Comparison of ENCODE assay signal across 22 cellular contexts in the genomic region with DNA sequence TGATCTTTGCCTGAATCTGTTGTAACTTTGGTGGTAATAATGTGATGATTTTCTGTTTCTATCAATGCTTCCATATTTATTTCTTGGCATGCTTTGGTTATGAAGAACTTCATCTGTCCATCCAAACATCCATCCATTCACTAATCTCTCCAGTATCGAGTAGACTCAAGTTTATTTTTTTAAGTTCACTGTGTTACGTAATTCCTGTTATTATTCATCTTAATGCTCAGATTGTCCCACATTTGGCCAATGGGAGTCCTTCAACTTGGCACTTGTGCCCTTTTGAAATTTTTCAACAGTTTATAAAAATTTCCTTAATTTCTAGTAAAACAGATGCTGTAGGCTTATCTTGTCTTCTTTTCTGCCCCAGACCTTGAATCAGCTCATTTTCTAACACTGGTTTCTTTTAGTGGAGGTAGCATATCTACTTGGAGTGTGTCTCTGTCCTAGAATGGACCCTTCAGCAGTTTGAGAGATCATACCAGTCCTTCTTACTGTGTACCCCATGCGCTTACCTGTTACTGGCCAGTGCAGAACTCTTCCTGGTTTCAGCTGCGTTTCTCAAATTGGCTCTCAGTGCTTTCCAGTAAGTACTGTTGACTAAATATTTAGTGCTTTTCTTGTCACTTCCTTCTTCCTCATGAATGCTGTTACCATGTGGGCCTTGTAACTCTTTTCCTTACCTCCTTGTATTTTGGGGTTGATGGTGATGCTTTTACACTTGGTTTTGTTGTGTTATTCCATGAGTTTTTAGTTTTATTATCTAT.
DNase-seq lines count a peak whose midpoint lies in the region; TF ChIP-seq lines count a peak whose summit lies in the region.
"Had no signal": no experiment of that assay in that cellular context is flagged by ENCODE, and none has a peak within 500 bp of the region (broad histone marks: within the 10 kb centered on the region; RNA-seq: fewer than 3 reads in every experiment).

No MANE protein-coding gene starts in this region.

- H3K27ac ChIP-seq in HUES6 (ENCODE audit: low read depth, low read length) (0 out of 2 replicates have a peak overlapping the region, but pooled peaks have one; percentile 3), brain microvascular endothelial cell (no peak overlapping the region)
- H3K27ac ChIP-seq: breast epithelium, skin epidermis had no signal

- H3K4me1 Mint-ChIP-seq in endothelial cell (ENCODE audit: unreplicated experiment) (peaks cover 12% of the 10 kb centered on the region), nephron progenitor cell (peaks cover 50% of the 10 kb centered on the region)
- H3K4me1 Mint-ChIP-seq: activated B cell treated with CpG ODN at 0.5 μM for 24 hours had no signal

- H3K27me3 Mint-ChIP-seq in endothelial cell (ENCODE audit: unreplicated experiment) (peaks cover 1% of the 10 kb centered on the region), nephron progenitor cell (ENCODE audit: low read depth, poor library complexity) (no peaks in the 10 kb centered on the region)
- H3K27me3 Mint-ChIP-seq: activated B cell treated with CpG ODN at 0.5 μM for 24 hours; activated CD4-positive, alpha-beta memory T cell treated with anti-CD3 and anti-CD28 coated beads for 36 hours; CD4-positive, alpha-beta memory T cell; memory B cell had no signal

- H3K36me3 ChIP-seq in HUES6 (ENCODE audit: control insufficient read depth, insufficient read depth, low read length) (peaks cover 12% of the 10 kb centered on the region), brain microvascular endothelial cell (replicated peaks) (peaks cover 1% of the 10 kb centered on the region)
- H3K36me3 ChIP-seq: breast epithelium had no signal

- H3K4me3 ChIP-seq in HUES6 (ENCODE audit: low read depth, low read length), result no peak overlapping the region
- H3K4me3 ChIP-seq in brain microvascular endothelial cell (ENCODE audit: low read depth, low read length), result no peak overlapping the region
- H3K4me3 ChIP-seq: breast epithelium, skin epidermis had no signal

- in situ Hi-C loops in brain microvascular endothelial cell (cut with HindIII; ENCODE audit: low pct_ligation_motif_present, low sequenced_read_pairs), result no loop called here

- H3K27ac Mint-ChIP-seq in endothelial cell (ENCODE audit: unreplicated experiment) (peak overlapping the region; percentile 52), nephron progenitor cell (peak overlapping the region; percentile 1)
- H3K27ac Mint-ChIP-seq: activated B cell treated with CpG ODN at 0.5 μM for 24 hours; activated CD4-positive, alpha-beta memory T cell treated with anti-CD3 and anti-CD28 coated beads for 36 hours had no signal

- H3K9me3 Mint-ChIP-seq in endothelial cell (ENCODE audit: unreplicated experiment) (no peaks in the 10 kb centered on the region), nephron progenitor cell (no peaks in the 10 kb centered on the region)
- H3K9me3 Mint-ChIP-seq: activated B cell treated with CpG ODN at 0.5 μM for 24 hours; activated CD4-positive, alpha-beta memory T cell treated with anti-CD3 and anti-CD28 coated beads for 36 hours; CD4-positive, alpha-beta memory T cell; endodermal cell; memory B cell had no signal

- no peaks in the 10 kb centered on the region for H3K27me3 ChIP-seq in HUES6 (ENCODE audit: control insufficient read depth, insufficient read depth, low read length)
- no peaks in the 10 kb centered on the region for H3K27me3 ChIP-seq in brain microvascular endothelial cell (replicated peaks)
- H3K27me3 ChIP-seq: breast epithelium had no signal

- peak overlapping the region; percentile 71 for H3K4me3 Mint-ChIP-seq in endothelial cell (ENCODE audit: unreplicated experiment)
- H3K4me3 Mint-ChIP-seq in nephron progenitor cell, result no peak overlapping the region
- H3K4me3 Mint-ChIP-seq: activated B cell treated with CpG ODN at 0.5 μM for 24 hours; activated CD4-positive, alpha-beta memory T cell treated with anti-CD3 and anti-CD28 coated beads for 36 hours; CD4-positive, alpha-beta memory T cell; endodermal cell; memory B cell had no signal

- no peak for TF ChIP-seq CTCF in endothelial cell (IDR thresholded peaks at IDR 0.05; ENCODE audit: unreplicated experiment)
- TF ChIP-seq CTCF in nephron progenitor cell (IDR thresholded peaks at IDR 0.05), result no peak
- no peak for TF ChIP-seq CTCF in brain microvascular endothelial cell (IDR thresholded peaks at IDR 0.05; ENCODE audit: low read depth, low read length, missing control alignments)

- H3K9me3 ChIP-seq in HUES6 (ENCODE audit: control insufficient read depth, insufficient read depth, low read depth, low read length), result no peaks in the 10 kb centered on the region
- H3K9me3 ChIP-seq: breast epithelium had no signal

- DNase-seq in GM03348 (ENCODE audit: low spot score) (peak; percentile 4), endothelial cell (ENCODE audit: low spot score) (no peak), nephron progenitor cell (no peak), DMS114 treated with DMSO at 0.1 percent for 48 hours (lab: John Stamatoyannopoulos, UW; ENCODE audit: unreplicated experiment) (no peak), brain microvascular endothelial cell (no peak), DMS79 (lab: John Stamatoyannopoulos, UW) (no peak)
- DNase-seq: activated B cell treated with CpG ODN at 0.5 μM for 24 hours; activated CD4-positive, alpha-beta memory T cell treated with anti-CD3 and anti-CD28 coated beads for 36 hours; activated gamma-delta T cell; CD4-positive, alpha-beta memory T cell; cortex of kidney; endodermal cell; GDM1; NCI-H1105 treated with DMSO at 0.1 percent for 48 hours; NCI-H2081 treated with DMSO at 0.1 percent for 48 hours; nucleus accumbens; T-helper 9 cell; trophoblast cell had no signal

- peaks cover 12% of the 10 kb centered on the region for H3K36me3 Mint-ChIP-seq in endothelial cell (ENCODE audit: low read depth, unreplicated experiment)
- H3K36me3 Mint-ChIP-seq in nephron progenitor cell (ENCODE audit: low read depth), result peaks cover 49% of the 10 kb centered on the region

- H3K9ac ChIP-seq in HUES6 (ENCODE audit: low read length), result no peak overlapping the region

- peaks cover 15% of the 10 kb centered on the region for H3K4me1 ChIP-seq in HUES6 (ENCODE audit: control insufficient read depth, insufficient read depth, low read length)
- H3K4me1 ChIP-seq: breast epithelium had no signal
